3 cellular contexts compared by ENCODE assay signal in the genomic region with DNA sequence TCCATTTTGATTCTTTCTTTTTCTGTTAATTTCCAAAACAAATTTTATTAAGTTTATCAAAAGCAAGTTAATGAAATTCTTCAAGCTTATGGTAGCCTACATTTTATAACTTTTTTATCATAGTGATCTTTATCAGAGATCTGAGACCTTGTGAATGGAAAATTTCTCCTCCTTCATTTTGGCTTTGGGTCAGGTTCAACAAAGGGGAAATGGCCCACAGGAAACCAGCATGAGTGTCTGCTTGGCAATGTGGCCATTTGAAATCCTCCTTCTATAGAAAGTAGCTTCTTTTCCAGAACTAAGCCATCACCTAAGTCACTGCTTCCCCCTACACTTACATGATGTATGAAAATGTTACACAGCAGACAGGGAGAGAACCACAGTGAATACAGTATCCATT.
TF ChIP-seq lines count a peak whose summit lies in the region.

No MANE protein-coding gene starts in this region.

TF ChIP-seq in A549, 52 proteins besides CTCF, POLR2A, EP300 and RAD21:
- no peak for TF ChIP-seq RNF2 (IDR thresholded peaks at IDR 0.05; ENCODE audit: borderline replicate concordance, low read depth)
- no peak for TF ChIP-seq SREBF2 (IDR thresholded peaks at IDR 0.05)
- TF ChIP-seq FOSL2 (IDR thresholded peaks at IDR 0.05), result no peak
- no peak for TF ChIP-seq FOSL2 (CRISPR knock-in tag; IDR thresholded peaks at IDR 0.05)
- TF ChIP-seq, protein P1, sequence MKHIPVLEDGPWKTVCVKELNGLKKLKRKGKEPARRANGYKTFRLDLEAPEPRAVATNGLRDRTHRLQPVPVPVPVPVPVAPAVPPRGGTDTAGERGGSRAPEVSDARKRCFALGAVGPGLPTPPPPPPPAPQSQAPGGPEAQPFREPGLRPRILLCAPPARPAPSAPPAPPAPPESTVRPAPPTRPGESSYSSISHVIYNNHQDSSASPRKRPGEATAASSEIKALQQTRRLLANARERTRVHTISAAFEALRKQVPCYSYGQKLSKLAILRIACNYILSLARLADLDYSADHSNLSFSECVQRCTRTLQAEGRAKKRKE (CRISPR knock-in tag; IDR thresholded peaks at IDR 0.05; ENCODE audit: low read depth), result no peak
- no peak for TF ChIP-seq ZFP36 (IDR thresholded peaks at IDR 0.05; ENCODE audit: borderline replicate concordance, partially characterized antibody)
- TF ChIP-seq, protein P2, sequence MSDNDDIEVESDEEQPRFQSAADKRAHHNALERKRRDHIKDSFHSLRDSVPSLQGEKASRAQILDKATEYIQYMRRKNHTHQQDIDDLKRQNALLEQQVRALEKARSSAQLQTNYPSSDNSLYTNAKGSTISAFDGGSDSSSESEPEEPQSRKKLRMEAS (IDR thresholded peaks at IDR 0.05), result no peak
- TF ChIP-seq, protein P3, sequence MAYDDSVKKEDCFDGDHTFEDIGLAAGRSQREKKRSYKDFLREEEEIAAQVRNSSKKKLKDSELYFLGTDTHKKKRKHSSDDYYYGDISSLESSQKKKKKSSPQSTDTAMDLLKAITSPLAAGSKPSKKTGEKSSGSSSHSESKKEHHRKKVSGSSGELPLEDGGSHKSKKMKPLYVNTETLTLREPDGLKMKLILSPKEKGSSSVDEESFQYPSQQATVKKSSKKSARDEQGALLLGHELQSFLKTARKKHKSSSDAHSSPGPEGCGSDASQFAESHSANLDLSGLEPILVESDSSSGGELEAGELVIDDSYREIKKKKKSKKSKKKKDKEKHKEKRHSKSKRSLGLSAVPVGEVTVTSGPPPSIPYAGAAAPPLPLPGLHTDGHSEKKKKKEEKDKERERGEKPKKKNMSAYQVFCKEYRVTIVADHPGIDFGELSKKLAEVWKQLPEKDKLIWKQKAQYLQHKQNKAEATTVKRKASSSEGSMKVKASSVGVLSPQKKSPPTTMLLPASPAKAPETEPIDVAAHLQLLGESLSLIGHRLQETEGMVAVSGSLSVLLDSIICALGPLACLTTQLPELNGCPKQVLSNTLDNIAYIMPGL (CRISPR knock-in tag; IDR thresholded peaks at IDR 0.05; ENCODE audit: borderline replicate concordance), result no peak
- no peak for TF ChIP-seq CBX8 (IDR thresholded peaks at IDR 0.05)
- TF ChIP-seq, protein P4, sequence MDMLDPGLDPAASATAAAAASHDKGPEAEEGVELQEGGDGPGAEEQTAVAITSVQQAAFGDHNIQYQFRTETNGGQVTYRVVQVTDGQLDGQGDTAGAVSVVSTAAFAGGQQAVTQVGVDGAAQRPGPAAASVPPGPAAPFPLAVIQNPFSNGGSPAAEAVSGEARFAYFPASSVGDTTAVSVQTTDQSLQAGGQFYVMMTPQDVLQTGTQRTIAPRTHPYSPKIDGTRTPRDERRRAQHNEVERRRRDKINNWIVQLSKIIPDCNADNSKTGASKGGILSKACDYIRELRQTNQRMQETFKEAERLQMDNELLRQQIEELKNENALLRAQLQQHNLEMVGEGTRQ (IDR thresholded peaks at IDR 0.05), result no peak
- TF ChIP-seq ESRRA (IDR thresholded peaks at IDR 0.05; ENCODE audit: borderline replicate concordance, low read length), result no peak
- TF ChIP-seq SMC3 (IDR thresholded peaks at IDR 0.05), result no peak
- TF ChIP-seq CEBPB (IDR thresholded peaks at IDR 0.05), result no peak
- no peak for TF ChIP-seq FOSB (CRISPR knock-in tag; IDR thresholded peaks at IDR 0.05)
- TF ChIP-seq HEYL (CRISPR knock-in tag; IDR thresholded peaks at IDR 0.05), result no peak
- TF ChIP-seq, protein P5, sequence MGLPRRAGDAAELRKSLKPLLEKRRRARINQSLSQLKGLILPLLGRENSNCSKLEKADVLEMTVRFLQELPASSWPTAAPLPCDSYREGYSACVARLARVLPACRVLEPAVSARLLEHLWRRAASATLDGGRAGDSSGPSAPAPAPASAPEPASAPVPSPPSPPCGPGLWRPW (IDR thresholded peaks at IDR 0.05), result no peak

TF ChIP-seq in IMR-90, 13 proteins besides CTCF, POLR2A, EP300 and RAD21:
- TF ChIP-seq MAFK (IDR thresholded peaks at IDR 0.05; ENCODE audit: low read depth, low read length), result no peak
- no peak for TF ChIP-seq CHD1 (IDR thresholded peaks at IDR 0.05; ENCODE audit: low read depth, low read length)
- TF ChIP-seq NFE2L2 (IDR thresholded peaks at IDR 0.05; ENCODE audit: low read depth, low read length), result no peak
- TF ChIP-seq RCOR1 (IDR thresholded peaks at IDR 0.05; ENCODE audit: insufficient replicate concordance, low read length), result no peak
- no peak for TF ChIP-seq MAZ (IDR thresholded peaks at IDR 0.05; ENCODE audit: borderline replicate concordance, low read depth, low read length)
- no peak for TF ChIP-seq MXI1 (IDR thresholded peaks at IDR 0.05; ENCODE audit: borderline replicate concordance, low read depth, low read length)
- no peak for TF ChIP-seq BHLHE40 (IDR thresholded peaks at IDR 0.05; ENCODE audit: low read depth, low read length)
- TF ChIP-seq, protein P6, sequence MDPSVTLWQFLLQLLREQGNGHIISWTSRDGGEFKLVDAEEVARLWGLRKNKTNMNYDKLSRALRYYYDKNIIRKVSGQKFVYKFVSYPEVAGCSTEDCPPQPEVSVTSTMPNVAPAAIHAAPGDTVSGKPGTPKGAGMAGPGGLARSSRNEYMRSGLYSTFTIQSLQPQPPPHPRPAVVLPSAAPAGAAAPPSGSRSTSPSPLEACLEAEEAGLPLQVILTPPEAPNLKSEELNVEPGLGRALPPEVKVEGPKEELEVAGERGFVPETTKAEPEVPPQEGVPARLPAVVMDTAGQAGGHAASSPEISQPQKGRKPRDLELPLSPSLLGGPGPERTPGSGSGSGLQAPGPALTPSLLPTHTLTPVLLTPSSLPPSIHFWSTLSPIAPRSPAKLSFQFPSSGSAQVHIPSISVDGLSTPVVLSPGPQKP (IDR thresholded peaks at IDR 0.05; ENCODE audit: borderline replicate concordance, low read depth, low read length), result no peak
- TF ChIP-seq SMC3 (IDR thresholded peaks at IDR 0.05; ENCODE audit: low read depth, low read length), result no peak
- TF ChIP-seq CEBPB (IDR thresholded peaks at IDR 0.05; ENCODE audit: low read depth, low read length), result no peak
- TF ChIP-seq FOS (IDR thresholded peaks at IDR 0.05; ENCODE audit: low read depth, low read length), result no peak
- no peak for TF ChIP-seq RFX5 (IDR thresholded peaks at IDR 0.05; ENCODE audit: low read depth, low read length)

TF ChIP-seq in endothelial cell of umbilical vein, 7 proteins besides CTCF, POLR2A, EP300 and RAD21:
- TF ChIP-seq JUN (IDR thresholded peaks at IDR 0.05; ENCODE audit: borderline replicate concordance, insufficient read depth, insufficient read length, low read depth) (peak; percentile 50), POLR2AphosphoS5 (IDR thresholded peaks at IDR 0.05; ENCODE audit: insufficient read depth, low read depth, low read length) (peak; percentile 30), MYC (IDR thresholded peaks at IDR 0.05; ENCODE audit: low read depth, low read length) (no peak), FOS (IDR thresholded peaks at IDR 0.05; ENCODE audit: borderline replicate concordance, insufficient read depth, low read length) (peak; percentile 55), GATA2 (IDR thresholded peaks at IDR 0.05; ENCODE audit: insufficient read depth, insufficient read length, low read depth, low read length) (peak; percentile 82), EZH2 (IDR thresholded peaks at IDR 0.05; ENCODE audit: borderline replicate concordance, low read depth, low read length, severe bottlenecking) (no peak)
- TF ChIP-seq, protein P2 (IDR thresholded peaks at IDR 0.05; ENCODE audit: insufficient read depth, insufficient read length), result no peak
